Comparison of ENCODE assay signal across 8 cellular contexts in genomic region chr22:39502789-39503464, GRCh38. TPM values are rescaled to one million over a fixed set of nuclear protein-coding genes. Genes with fewer than 3 reads are reported as not detected.
A peak's percentile ranks its signal among the peaks of the same experiment; 100 is the strongest.
DNase-seq lines count a peak whose midpoint lies in the region; ATAC-seq and TF ChIP-seq lines count a peak whose summit lies in the region.

No MANE protein-coding gene starts in this region.

- H3K27me3 ChIP-seq in iPS DF 6.9 (ENCODE audit: control insufficient read depth, insufficient read depth, low read length): peaks cover 6% of the 10 kb centered on the region; the same call in 1 of the 2 replicates

- DNase-seq in activated CD8-positive, alpha-beta memory T cell treated with anti-CD3 and anti-CD28 coated beads, Interleukin-2, amount 10 ng/mL, durations not matched to agents 7 days and 5 days: no peak
- DNase-seq in activated CD8-positive, alpha-beta memory T cell treated with anti-CD3 and anti-CD28 coated beads for 24 hours: no peak
- no peak for DNase-seq in WTC11 (ENCODE audit: low spot score)
- no peak for DNase-seq in iPS DF 6.9 (ENCODE audit: low read depth, low spot score)
- DNase-seq in stimulated activated naive CD8-positive, alpha-beta T cell treated with anti-CD3 and anti-CD28 coated beads, Interleukin-15, amount 100 ng/mL, for 72 hours: no peak
- no peak for DNase-seq in NCI-H2171 treated with DMSO at 0.1 percent for 48 hours (lab: John Stamatoyannopoulos, UW)
- DNase-seq in activated CD4-positive, CD25-positive, alpha-beta regulatory T cell (lab: John Stamatoyannopoulos, UW): no peak
- no peak for DNase-seq in stimulated activated CD4-positive, alpha-beta T cell treated with anti-CD3 and anti-CD28 coated beads, Interleukin-4, amount 100 ng/mL, for 4 hours

- CTCF ChIA-PET in activated CD8-positive, alpha-beta memory T cell treated with anti-CD3 and anti-CD28 coated beads, Interleukin-2, amount 10 ng/mL, durations not matched to agents 7 days and 5 days (lab: Charles Lee): interaction anchor here (0.7 to 5.4 kb wide), 9 partner anchors 10 to 332 kb away, joined by 3 to 53 read pairs (median 4); partner anchors contain the start of genes ATF4, RPS19BP1 and TAB1
- CTCF ChIA-PET in WTC11 (lab: Charles Lee): interaction anchor here (1.0 to 4.8 kb wide), 7 partner anchors 10 to 104 kb away, joined by 3 to 41 read pairs (median 10); partner anchors contain the start of gene TAB1

- H3K36me3 Mint-ChIP-seq in activated CD8-positive, alpha-beta memory T cell treated with anti-CD3 and anti-CD28 coated beads, Interleukin-2, amount 10 ng/mL, durations not matched to agents 7 days and 5 days: peaks cover 33% of the 10 kb centered on the region
- H3K36me3 Mint-ChIP-seq in WTC11: peaks cover 38% of the 10 kb centered on the region

- POLR2A ChIA-PET in WTC11 (lab: Charles Lee): interaction anchor here (1.0 to 1.7 kb wide), 3 partner anchors 17 to 21 kb away, joined by 3 to 16 read pairs (median 8); partner anchors contain the start of gene ATF4

- H3K9me3 ChIP-seq in iPS DF 6.9 (ENCODE audit: control insufficient read depth, insufficient read depth, low read length): no peaks in the 10 kb centered on the region

- peak overlapping the region; percentile 88 for H3K4me3 Mint-ChIP-seq in activated CD8-positive, alpha-beta memory T cell treated with anti-CD3 and anti-CD28 coated beads, Interleukin-2, amount 10 ng/mL, durations not matched to agents 7 days and 5 days
- H3K4me3 Mint-ChIP-seq in WTC11: peak overlapping the region; percentile 97
- peak overlapping the region; percentile 92 to 94 for H3K4me3 Mint-ChIP-seq in stimulated activated naive CD8-positive, alpha-beta T cell treated with anti-CD3 and anti-CD28 coated beads, Interleukin-15, amount 100 ng/mL, for 72 hours

- no CpG with 5 or more reads among the region's 18 CpGs for WGBS in iPS DF 6.9 (ENCODE audit: insufficient coverage, insufficient read length)

- H3K4me1 Mint-ChIP-seq in activated CD8-positive, alpha-beta memory T cell treated with anti-CD3 and anti-CD28 coated beads, Interleukin-2, amount 10 ng/mL, durations not matched to agents 7 days and 5 days: peaks cover 31% of the 10 kb centered on the region
- peaks cover 13% of the 10 kb centered on the region for H3K4me1 Mint-ChIP-seq in WTC11
- peaks cover 50% of the 10 kb centered on the region for H3K4me1 Mint-ChIP-seq in stimulated activated naive CD8-positive, alpha-beta T cell treated with anti-CD3 and anti-CD28 coated beads, Interleukin-15, amount 100 ng/mL, for 72 hours

- peaks cover 4% of the 10 kb centered on the region for H3K27me3 Mint-ChIP-seq in activated CD8-positive, alpha-beta memory T cell treated with anti-CD3 and anti-CD28 coated beads, Interleukin-2, amount 10 ng/mL, durations not matched to agents 7 days and 5 days
- peaks cover 89% of the 10 kb centered on the region for H3K27me3 Mint-ChIP-seq in WTC11 (ENCODE audit: low read depth)
- no peaks in the 10 kb centered on the region for H3K27me3 Mint-ChIP-seq in stimulated activated naive CD8-positive, alpha-beta T cell treated with anti-CD3 and anti-CD28 coated beads, Interleukin-15, amount 100 ng/mL, for 72 hours

- H3K4me3 ChIP-seq in iPS DF 6.9 (ENCODE audit: low read length): peak overlapping the region; percentile 49

- peaks cover 17% of the 10 kb centered on the region for H3K36me3 ChIP-seq in iPS DF 6.9 (ENCODE audit: control insufficient read depth, insufficient read depth, low read length)

- no peak for TF ChIP-seq CTCF in WTC11 (IDR thresholded peaks at IDR 0.05)

- no peaks in the 10 kb centered on the region for H3K9me3 Mint-ChIP-seq in activated CD8-positive, alpha-beta memory T cell treated with anti-CD3 and anti-CD28 coated beads, Interleukin-2, amount 10 ng/mL, durations not matched to agents 7 days and 5 days (ENCODE audit: low read depth)
- no peaks in the 10 kb centered on the region for H3K9me3 Mint-ChIP-seq in WTC11
- no peaks in the 10 kb centered on the region for H3K9me3 Mint-ChIP-seq in stimulated activated naive CD8-positive, alpha-beta T cell treated with anti-CD3 and anti-CD28 coated beads, Interleukin-15, amount 100 ng/mL, for 72 hours

- H3K4me1 ChIP-seq in iPS DF 6.9 (ENCODE audit: control insufficient read depth, insufficient read depth, low read length): peaks cover 2% of the 10 kb centered on the region; the same call in 1 of the 2 replicates

- H3K27ac Mint-ChIP-seq in activated CD8-positive, alpha-beta memory T cell treated with anti-CD3 and anti-CD28 coated beads, Interleukin-2, amount 10 ng/mL, durations not matched to agents 7 days and 5 days: peak overlapping the region; percentile 80
- no peak overlapping the region for H3K27ac Mint-ChIP-seq in WTC11
- H3K27ac Mint-ChIP-seq in stimulated activated naive CD8-positive, alpha-beta T cell treated with anti-CD3 and anti-CD28 coated beads, Interleukin-15, amount 100 ng/mL, for 72 hours: peak overlapping the region; percentile 89 to 96

- peak; percentile 3 for ATAC-seq in activated CD8-positive, alpha-beta memory T cell treated with anti-CD3 and anti-CD28 coated beads, Interleukin-2, amount 10 ng/mL, durations not matched to agents 7 days and 5 days
- no peak for ATAC-seq in WTC11
- ATAC-seq in stimulated activated naive CD8-positive, alpha-beta T cell treated with anti-CD3 and anti-CD28 coated beads, Interleukin-15, amount 100 ng/mL, for 72 hours: no peak

- no peak overlapping the region for H3K27ac ChIP-seq in iPS DF 6.9 (ENCODE audit: low read length)

TF ChIP-seq in WTC11, 78 proteins besides CTCF, POLR2A, EP300 and RAD21 (continues in another document):
- TF ChIP-seq ZNF423 (CRISPR knock-in tag; IDR thresholded peaks at IDR 0.05) (no peak), NFATC4 (CRISPR knock-in tag; IDR thresholded peaks at IDR 0.05) (no peak), ATF3 (CRISPR knock-in tag; conservative IDR thresholded peaks at IDR 0.05) (no peak), RELA (CRISPR knock-in tag; IDR thresholded peaks at IDR 0.05; ENCODE audit: borderline replicate concordance) (no peak), JAZF1 (CRISPR knock-in tag; IDR thresholded peaks at IDR 0.05) (no peak), ARID4B (CRISPR knock-in tag; IDR thresholded peaks at IDR 0.05; ENCODE audit: borderline replicate concordance) (no peak), E2F1 (CRISPR knock-in tag; IDR thresholded peaks at IDR 0.05) (no peak)

RNA-seq across cellular contexts. Expression of gene MIEF1, which starts 0.8 kb away (rescaled TPM):
- 10 to 100 TPM; 40.6 to 45.7 TPM for total RNA-seq in activated CD8-positive, alpha-beta memory T cell treated with anti-CD3 and anti-CD28 coated beads, Interleukin-2, amount 10 ng/mL, durations not matched to agents 7 days and 5 days
- total RNA-seq in WTC11 (2021): 31.5 to 38.7 TPM (median 31.9 TPM) in 3 replicates

RNA-seq across cellular contexts. Expression of gene ATF4, which starts 17.4 kb away (rescaled TPM):
- total RNA-seq in activated CD8-positive, alpha-beta memory T cell treated with anti-CD3 and anti-CD28 coated beads, Interleukin-2, amount 10 ng/mL, durations not matched to agents 7 days and 5 days: 100 to 1,000 TPM; 365 to 501 TPM
- 361 to 460 TPM (median 371 TPM) in 3 replicates for total RNA-seq in WTC11 (2021)

RNA-seq across cellular contexts. Expression of gene RPS19BP1, which starts 29.6 kb away (rescaled TPM):
- 10 to 100 TPM; 64.8 to 81.6 TPM for total RNA-seq in activated CD8-positive, alpha-beta memory T cell treated with anti-CD3 and anti-CD28 coated beads, Interleukin-2, amount 10 ng/mL, durations not matched to agents 7 days and 5 days
- total RNA-seq in WTC11 (2021): 88.9 to 102 TPM (median 89.0 TPM) in 3 replicates

RNA-seq across cellular contexts. Expression of gene MGAT3, which starts 46.1 kb away (rescaled TPM):
- 1 to 10 TPM in 1 of 2 experiments, under 1 TPM in 1; 0.96 to 3.6 TPM for total RNA-seq in activated CD8-positive, alpha-beta memory T cell treated with anti-CD3 and anti-CD28 coated beads, Interleukin-2, amount 10 ng/mL, durations not matched to agents 7 days and 5 days
- 10.3 to 11.4 TPM (median 11.4 TPM) in 3 replicates for total RNA-seq in WTC11 (2021)
